In genomic region chr7:100655908-100656674, GRCh38 we compare ENCODE assay signal across 8 cellular contexts. TPM values are rescaled to one million over a fixed set of nuclear protein-coding genes. Genes with fewer than 3 reads are reported as not detected.
DNase-seq lines count a peak whose midpoint lies in the region; ATAC-seq and TF ChIP-seq lines count a peak whose summit lies in the region.

Gene ACTL6B, minus strand, starts transcription at chr7:100656448. Its CDS starts 94 bp downstream, at chr7:100656354.

- H2AFZ ChIP-seq in mammary epithelial cell (ENCODE audit: low read depth, low read length): no peak within 1 kb of the TSS

- H3K9me3 ChIP-seq in mammary epithelial cell (replicated peaks; ENCODE audit: insufficient read depth, low read length): no peaks in the 10 kb centered on the region
- H3K9me3 ChIP-seq in breast epithelium: no peaks in the 10 kb centered on the region
- H3K9me3 ChIP-seq in adrenal gland (replicated peaks in 1 of 3): no peaks in the 10 kb centered on the region

- no TSS peak for BruUV-seq in mammary epithelial cell (replicated peaks; lab: Mats Ljungman, UMichigan)

- TF ChIP-seq POLR2A in breast epithelium (IDR thresholded peaks at IDR 0.05): no peak
- no peak for TF ChIP-seq POLR2A in adrenal gland (IDR thresholded peaks at IDR 0.05)

- dilution Hi-C loops in mammary epithelial cell (cut with HindIII; ENCODE audit: low sequenced_read_pairs): no loop called here

- DNase-seq in mammary epithelial cell: peak; percentile 18
- no peak for DNase-seq in breast epithelium (ENCODE audit: low spot score in 2 of 2)
- DNase-seq in adrenal gland: peak; percentile 65 to 87 (median 78)
- peak; percentile 100 for DNase-seq in iPS-NIHi7 (ENCODE audit: extremely low spot score)
- DNase-seq in stimulated activated CD4-positive, alpha-beta T cell treated with anti-CD3 and anti-CD28 coated beads, Interleukin-4, amount 100 ng/mL, for 1 hour: peak; percentile 62
- DNase-seq in RKO (ENCODE audit: low spot score): no peak

- intact Hi-C loops in mammary epithelial cell (cut with micrococcal nuclease): no loop called here
- intact Hi-C loops in breast epithelium (cut with DNase I; ENCODE audit: low total_unique reads): no loop called here
- intact Hi-C loops in adrenal gland (cut with DNase I): no loop called here

- WGBS in mammary epithelial cell (ENCODE audit: low coverage, missing lambda C conversion rate): 11% methylated on average over 24 of the region's 63 CpGs
- WGBS in adrenal gland, 4 donors: 6 to 14% (median 11%) methylated on average over 16 to 63 of the region's 63 CpGs

- no peak within 1 kb of the TSS for H3K9ac ChIP-seq in mammary epithelial cell (ENCODE audit: insufficient read depth, low read length)

- H3K4me1 ChIP-seq in mammary epithelial cell (ENCODE audit: insufficient read depth, low read length) (no peaks in the 10 kb centered on the region), breast epithelium (no peaks in the 10 kb centered on the region), adrenal gland (replicated peaks in 1 of 2) (no peaks in the 10 kb centered on the region)

- in situ Hi-C loops in mammary epithelial cell (cut with MboI; ENCODE audit: low sequenced_read_pairs in 2 of 2): no loop called here

- H3K27ac ChIP-seq in mammary epithelial cell (ENCODE audit: insufficient read depth, low read depth, low read length) (no peak within 1 kb of the TSS), breast epithelium (no peak within 1 kb of the TSS), adrenal gland (no peak within 1 kb of the TSS)

- H3K27me3 ChIP-seq in mammary epithelial cell (ENCODE audit: insufficient read depth, low read length): peaks cover 14% of the 10 kb centered on the region
- peaks cover 12 to 43% of the 10 kb centered on the region in 2 donors for H3K27me3 ChIP-seq in breast epithelium
- peaks cover 10% of the 10 kb centered on the region for H3K27me3 ChIP-seq in adrenal gland

- H3K79me2 ChIP-seq in mammary epithelial cell (ENCODE audit: insufficient read depth, low read length): no peaks in the 10 kb centered on the region

- TF ChIP-seq CTCF in mammary epithelial cell (conservative IDR thresholded peaks at IDR 0.05 in 1 of 2, IDR thresholded peaks at IDR 0.05 in 1 of 2; ENCODE audit: extremely low read depth in 1 of 2, insufficient read depth in 1 of 2, low read depth in 1 of 2, low read length in 2 of 2): no peak
- no peak for TF ChIP-seq CTCF in breast epithelium (IDR thresholded peaks at IDR 0.05)
- TF ChIP-seq CTCF in adrenal gland (IDR thresholded peaks at IDR 0.05): no peak

- no peak for ATAC-seq in GM19351 (IDR thresholded peaks at IDR 0.05; ENCODE audit: unreplicated experiment)

- no peaks in the 10 kb centered on the region for H4K20me1 ChIP-seq in mammary epithelial cell (ENCODE audit: insufficient read depth, low read length)

- no peak within 1 kb of the TSS for H3K4me2 ChIP-seq in mammary epithelial cell (ENCODE audit: insufficient read depth, low read depth, low read length)

- H3K36me3 ChIP-seq in mammary epithelial cell (ENCODE audit: insufficient read depth, low read length) (no peaks in the 10 kb centered on the region), breast epithelium (no peaks in the 10 kb centered on the region), adrenal gland (replicated peaks in 1 of 2) (no peaks in the 10 kb centered on the region)

- CTCF ChIA-PET in mammary epithelial cell (lab: Charles Lee; ENCODE audit: low non-redundant PET): no interaction called here

- no peak within 1 kb of the TSS for H3K4me3 ChIP-seq in mammary epithelial cell (replicated peaks in 1 of 3; ENCODE audit: insufficient read depth in 1 of 3, low read depth in 2 of 3, low read length in 3 of 3)
- H3K4me3 ChIP-seq in breast epithelium: no peak within 1 kb of the TSS
- no peak within 1 kb of the TSS for H3K4me3 ChIP-seq in adrenal gland

TF ChIP-seq in PFSK-1, 5 proteins besides CTCF, POLR2A, EP300 and RAD21:
- TF ChIP-seq FOXP2 (optimal IDR thresholded peaks at IDR 0.05; ENCODE audit: borderline replicate concordance, extremely low read depth, extremely low read length, insufficient read depth) (no peak), POLR2AphosphoS5 (IDR thresholded peaks at IDR 0.05; ENCODE audit: low read depth, low read length) (no peak), REST (IDR thresholded peaks at IDR 0.05; ENCODE audit: insufficient read depth in 1 of 2, low read depth in 2 of 2, low read length in 2 of 2) (peak; percentile 94 to 98)
TF ChIP-seq in PFSK-1: peak in this region for 1.

RNA-seq across cellular contexts. Expression of gene ACTL6B, which starts in this region (rescaled TPM):
- total RNA-seq in mammary epithelial cell (not detected), breast epithelium (not detected), adrenal gland (1 to 10 TPM in 3 of 8 donors, not detected in 5; 1.9 to 3.8 (median 2.4) TPM)
- polyA plus RNA-seq in mammary epithelial cell (not detected), adrenal gland (1 to 10 TPM in 2 of 3 donors, under 1 TPM in 1; 0.64 to 5.1 (median 2.5) TPM)
- not detected for polyA minus RNA-seq in mammary epithelial cell
- not detected for polyA plus RNA-seq in PFSK-1 (2012; ENCODE audit: insufficient read length, low read depth)

Comparison
In these comparisons a context has a peak if more than half of its experiments do, and no peak if none do; other contexts are left out.
1. Peak in DNase-seq in mammary epithelial cell; RNA of the gene not detected or under 1 TPM.
2. DNase-seq: peak in adrenal gland (7 of 7), iPS-NIHi7 (single experiment) and stimulated activated CD4-positive, alpha-beta T cell treated with anti-CD3 and anti-CD28 coated beads, Interleukin-4, amount 100 ng/mL, for 1 hour (single experiment); none in breast epithelium (0 of 2) and RKO (single experiment).